8 cellular contexts compared by ENCODE assay signal in genomic region chr6:15247214-15247749, GRCh38. TPM values are rescaled to one million over a fixed set of nuclear protein-coding genes. Genes with fewer than 3 reads are reported as not detected.
A peak's percentile ranks its signal among the peaks of the same experiment; 100 is the strongest.
DNase-seq lines count a peak whose midpoint lies in the region; ATAC-seq and TF ChIP-seq lines count a peak whose summit lies in the region.

No MANE protein-coding gene starts in this region.

- peaks cover 40% of the 10 kb centered on the region for H3K4me1 ChIP-seq in lower lobe of right lung
- peaks cover 30% of the 10 kb centered on the region for H3K4me1 ChIP-seq in upper lobe of right lung

- H3K4me3 ChIP-seq in astrocyte of the cerebellum (ENCODE audit: low read depth, low read length) (peak overlapping the region; percentile 49), lower lobe of right lung (peak overlapping the region; percentile 94), upper lobe of right lung (peak overlapping the region; percentile 91)

- CTCF ChIA-PET in activated naive CD4-positive, alpha-beta T cell treated with anti-CD3 and anti-CD28 coated beads, Interleukin-2, amount 10 ng/mL, durations not matched to agents 7 days and 5 days (lab: Charles Lee): interaction anchor here (0.6 to 1.2 kb wide), 4 partner anchors 38 to 179 kb away, joined by 3 to 4 read pairs (median 3); no protein-coding TSS in a partner anchor

- intact Hi-C loops in lower lobe of right lung (cut with DNase I): no loop called here
- intact Hi-C loops in upper lobe of right lung (cut with DNase I): no loop called here

- DNase-seq in activated naive CD4-positive, alpha-beta T cell treated with anti-CD3 and anti-CD28 coated beads, Interleukin-2, amount 10 ng/mL, durations not matched to agents 7 days and 5 days: no peak
- DNase-seq in activated naive CD4-positive, alpha-beta T cell (lab: John Stamatoyannopoulos, UW): no peak
- DNase-seq in astrocyte of the cerebellum (ENCODE audit: low read depth) (no peak), lower lobe of right lung (no peak), upper lobe of right lung (no peak), NCI-H510A treated with DMSO at 0.1 percent for 48 hours (lab: John Stamatoyannopoulos, UW) (no peak), NCI-H345 (lab: John Stamatoyannopoulos, UW) (no peak), GM03348 (ENCODE audit: low spot score) (no peak)

- no peak for ATAC-seq in lower lobe of right lung
- ATAC-seq in upper lobe of right lung: no peak

- H3K36me3 ChIP-seq in lower lobe of right lung (no peaks in the 10 kb centered on the region), upper lobe of right lung (no peaks in the 10 kb centered on the region)

- peak overlapping the region; percentile 98 for H3K4me3 Mint-ChIP-seq in activated naive CD4-positive, alpha-beta T cell treated with anti-CD3 and anti-CD28 coated beads, Interleukin-2, amount 10 ng/mL, durations not matched to agents 7 days and 5 days

- H3K27me3 ChIP-seq in lower lobe of right lung (ENCODE audit: low read depth) (no peaks in the 10 kb centered on the region), upper lobe of right lung (no peaks in the 10 kb centered on the region)

- H3K9me3 ChIP-seq in lower lobe of right lung (no peaks in the 10 kb centered on the region), upper lobe of right lung (no peaks in the 10 kb centered on the region)

- peak overlapping the region; percentile 97 for H3K27ac Mint-ChIP-seq in activated naive CD4-positive, alpha-beta T cell treated with anti-CD3 and anti-CD28 coated beads, Interleukin-2, amount 10 ng/mL, durations not matched to agents 7 days and 5 days

- in situ Hi-C loops in astrocyte of the cerebellum (cut with HindIII; ENCODE audit: low sequenced_read_pairs): no loop called here

- TF ChIP-seq CTCF in astrocyte of the cerebellum (IDR thresholded peaks at IDR 0.05; ENCODE audit: low read depth, low read length, missing control alignments) (no peak), lower lobe of right lung (IDR thresholded peaks at IDR 0.05) (no peak), upper lobe of right lung (IDR thresholded peaks at IDR 0.05) (no peak)

- H3K27ac ChIP-seq in lower lobe of right lung: peak overlapping the region; percentile 89
- peak overlapping the region; percentile 93 for H3K27ac ChIP-seq in upper lobe of right lung

- H3K36me3 Mint-ChIP-seq in activated naive CD4-positive, alpha-beta T cell treated with anti-CD3 and anti-CD28 coated beads, Interleukin-2, amount 10 ng/mL, durations not matched to agents 7 days and 5 days: peaks cover 15% of the 10 kb centered on the region

- H3K9me3 Mint-ChIP-seq in activated naive CD4-positive, alpha-beta T cell treated with anti-CD3 and anti-CD28 coated beads, Interleukin-2, amount 10 ng/mL, durations not matched to agents 7 days and 5 days: no peaks in the 10 kb centered on the region

- H3K27me3 Mint-ChIP-seq in activated naive CD4-positive, alpha-beta T cell treated with anti-CD3 and anti-CD28 coated beads, Interleukin-2, amount 10 ng/mL, durations not matched to agents 7 days and 5 days: peaks cover 9% of the 10 kb centered on the region

- peaks cover 40% of the 10 kb centered on the region for H3K4me1 Mint-ChIP-seq in activated naive CD4-positive, alpha-beta T cell treated with anti-CD3 and anti-CD28 coated beads, Interleukin-2, amount 10 ng/mL, durations not matched to agents 7 days and 5 days

RNA-seq across cellular contexts. Expression of gene JARID2, which starts 1.4 kb away (rescaled TPM):
- 16.0 TPM for total RNA-seq in lower lobe of right lung
- total RNA-seq in upper lobe of right lung: 15.1 TPM
